Comparison of ENCODE assay signal across 1 cellular context in the genomic region with DNA sequence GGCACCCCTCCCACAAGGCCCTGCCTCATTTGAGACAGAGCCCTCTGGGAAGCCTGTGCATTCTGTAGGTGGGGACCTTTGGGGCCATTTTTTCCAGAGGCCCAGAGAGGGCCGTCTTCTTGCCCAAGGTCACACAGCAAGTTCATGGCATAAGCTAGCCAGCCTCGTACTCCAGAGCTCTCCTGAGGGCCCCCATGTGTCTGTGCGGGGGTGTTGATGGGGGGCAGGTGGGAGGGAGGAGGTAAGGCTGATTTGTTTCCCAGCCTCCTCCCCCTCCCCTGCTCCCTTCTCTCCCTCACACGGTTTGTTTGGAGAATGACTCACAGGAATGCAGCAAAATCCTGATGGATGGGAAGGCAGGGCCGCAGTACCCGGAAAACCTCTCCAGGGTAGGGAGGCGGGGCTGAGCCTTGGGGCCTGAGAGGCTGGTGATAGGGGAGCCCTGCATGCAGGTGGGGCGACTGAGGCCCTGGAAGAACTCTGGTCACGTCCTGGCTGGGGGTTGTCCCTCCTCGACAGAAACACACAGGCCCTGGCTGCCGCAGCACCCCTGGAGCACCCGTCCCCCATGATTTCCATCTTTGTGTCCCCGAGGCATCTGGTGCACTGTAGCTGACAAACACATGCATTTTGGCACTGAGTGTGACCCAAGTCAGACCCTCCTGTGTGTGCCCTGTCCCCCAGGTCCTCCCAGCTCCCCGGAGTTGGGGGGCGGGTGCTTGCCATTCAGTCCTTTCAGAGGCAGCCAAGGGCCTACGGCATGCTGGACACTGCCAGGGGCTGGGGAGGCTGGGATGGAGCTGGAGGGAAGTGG.
TF ChIP-seq lines count a peak whose summit lies in the region.

No MANE protein-coding gene starts in this region.

TF ChIP-seq in HepG2, 621 proteins besides CTCF, POLR2A, EP300 and RAD21 (continued from another document):
- TF ChIP-seq ZBTB25 (CRISPR knock-in tag; IDR thresholded peaks at IDR 0.05) = 0 out of 2 replicates have a peak, but pooled peaks have one; percentile 37
- no peak for TF ChIP-seq ZNF234 (CRISPR knock-in tag; conservative IDR thresholded peaks at IDR 0.05)
- TF ChIP-seq, protein P1, sequence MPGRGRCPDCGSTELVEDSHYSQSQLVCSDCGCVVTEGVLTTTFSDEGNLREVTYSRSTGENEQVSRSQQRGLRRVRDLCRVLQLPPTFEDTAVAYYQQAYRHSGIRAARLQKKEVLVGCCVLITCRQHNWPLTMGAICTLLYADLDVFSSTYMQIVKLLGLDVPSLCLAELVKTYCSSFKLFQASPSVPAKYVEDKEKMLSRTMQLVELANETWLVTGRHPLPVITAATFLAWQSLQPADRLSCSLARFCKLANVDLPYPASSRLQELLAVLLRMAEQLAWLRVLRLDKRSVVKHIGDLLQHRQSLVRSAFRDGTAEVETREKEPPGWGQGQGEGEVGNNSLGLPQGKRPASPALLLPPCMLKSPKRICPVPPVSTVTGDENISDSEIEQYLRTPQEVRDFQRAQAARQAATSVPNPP (CRISPR knock-in tag; IDR thresholded peaks at IDR 0.05) = no peak
- no peak for TF ChIP-seq ZBTB42 (CRISPR knock-in tag; IDR thresholded peaks at IDR 0.05)
- TF ChIP-seq RCOR2 (CRISPR knock-in tag; IDR thresholded peaks at IDR 0.05) = peak; percentile 94
- TF ChIP-seq CREM (IDR thresholded peaks at IDR 0.05) = peak; percentile 35; the same call in 1 of the 2 replicates
- no peak for TF ChIP-seq CREM (CRISPR knock-in tag; IDR thresholded peaks at IDR 0.05)
- TF ChIP-seq WIZ (CRISPR knock-in tag; IDR thresholded peaks at IDR 0.05) = no peak
- TF ChIP-seq ZNF460 (CRISPR knock-in tag; IDR thresholded peaks at IDR 0.05; ENCODE audit: borderline replicate concordance) = no peak
- TF ChIP-seq MAX (IDR thresholded peaks at IDR 0.05) = peak; percentile 35; the same call in 1 of the 2 replicates
- no peak for TF ChIP-seq NAIF1 (CRISPR knock-in tag; IDR thresholded peaks at IDR 0.05; ENCODE audit: borderline replicate concordance)
- peak; percentile 100 for TF ChIP-seq FOSL2 (CRISPR knock-in tag; IDR thresholded peaks at IDR 0.05)
- 0 out of 2 replicates have a peak, but pooled peaks have one; percentile 61 for TF ChIP-seq ZFP36L1 (CRISPR knock-in tag; IDR thresholded peaks at IDR 0.05)
- peak; percentile 92 for TF ChIP-seq JUN (CRISPR knock-in tag; IDR thresholded peaks at IDR 0.05)
- TF ChIP-seq ZSCAN25 (CRISPR knock-in tag; IDR thresholded peaks at IDR 0.05) = peak; percentile 86
- TF ChIP-seq, protein P2, sequence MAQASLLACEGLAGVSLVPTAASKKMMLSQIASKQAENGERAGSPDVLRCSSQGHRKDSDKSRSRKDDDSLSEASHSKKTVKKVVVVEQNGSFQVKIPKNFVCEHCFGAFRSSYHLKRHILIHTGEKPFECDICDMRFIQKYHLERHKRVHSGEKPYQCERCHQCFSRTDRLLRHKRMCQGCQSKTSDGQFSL (CRISPR knock-in tag; IDR thresholded peaks at IDR 0.05) = no peak
- peak; percentile 90 for TF ChIP-seq SAP130 (CRISPR knock-in tag; IDR thresholded peaks at IDR 0.05; ENCODE audit: low read depth)
- TF ChIP-seq ZNF12 (CRISPR knock-in tag; IDR thresholded peaks at IDR 0.05) = peak; percentile 67; the same call in 1 of the 2 replicates
- TF ChIP-seq SMAD1 (CRISPR knock-in tag; IDR thresholded peaks at IDR 0.05; ENCODE audit: borderline replicate concordance, low read depth) = peak; percentile 90
- 0 out of 2 replicates have a peak, but pooled peaks have one; percentile 33 for TF ChIP-seq ZNF510 (CRISPR knock-in tag; IDR thresholded peaks at IDR 0.05; ENCODE audit: low read depth)
- TF ChIP-seq, protein P3, sequence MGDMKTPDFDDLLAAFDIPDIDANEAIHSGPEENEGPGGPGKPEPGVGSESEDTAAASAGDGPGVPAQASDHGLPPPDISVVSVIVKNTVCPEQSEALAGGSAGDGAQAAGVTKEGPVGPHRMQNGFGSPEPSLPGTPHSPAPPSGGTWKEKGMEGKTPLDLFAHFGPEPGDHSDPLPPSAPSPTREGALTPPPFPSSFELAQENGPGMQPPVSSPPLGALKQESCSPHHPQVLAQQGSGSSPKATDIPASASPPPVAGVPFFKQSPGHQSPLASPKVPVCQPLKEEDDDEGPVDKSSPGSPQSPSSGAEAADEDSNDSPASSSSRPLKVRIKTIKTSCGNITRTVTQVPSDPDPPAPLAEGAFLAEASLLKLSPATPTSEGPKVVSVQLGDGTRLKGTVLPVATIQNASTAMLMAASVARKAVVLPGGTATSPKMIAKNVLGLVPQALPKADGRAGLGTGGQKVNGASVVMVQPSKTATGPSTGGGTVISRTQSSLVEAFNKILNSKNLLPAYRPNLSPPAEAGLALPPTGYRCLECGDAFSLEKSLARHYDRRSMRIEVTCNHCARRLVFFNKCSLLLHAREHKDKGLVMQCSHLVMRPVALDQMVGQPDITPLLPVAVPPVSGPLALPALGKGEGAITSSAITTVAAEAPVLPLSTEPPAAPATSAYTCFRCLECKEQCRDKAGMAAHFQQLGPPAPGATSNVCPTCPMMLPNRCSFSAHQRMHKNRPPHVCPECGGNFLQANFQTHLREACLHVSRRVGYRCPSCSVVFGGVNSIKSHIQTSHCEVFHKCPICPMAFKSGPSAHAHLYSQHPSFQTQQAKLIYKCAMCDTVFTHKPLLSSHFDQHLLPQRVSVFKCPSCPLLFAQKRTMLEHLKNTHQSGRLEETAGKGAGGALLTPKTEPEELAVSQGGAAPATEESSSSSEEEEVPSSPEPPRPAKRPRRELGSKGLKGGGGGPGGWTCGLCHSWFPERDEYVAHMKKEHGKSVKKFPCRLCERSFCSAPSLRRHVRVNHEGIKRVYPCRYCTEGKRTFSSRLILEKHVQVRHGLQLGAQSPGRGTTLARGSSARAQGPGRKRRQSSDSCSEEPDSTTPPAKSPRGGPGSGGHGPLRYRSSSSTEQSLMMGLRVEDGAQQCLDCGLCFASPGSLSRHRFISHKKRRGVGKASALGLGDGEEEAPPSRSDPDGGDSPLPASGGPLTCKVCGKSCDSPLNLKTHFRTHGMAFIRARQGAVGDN (CRISPR knock-in tag; IDR thresholded peaks at IDR 0.05) = peak; percentile 90
- peak; percentile 49; the same call in 1 of the 2 replicates for TF ChIP-seq TFAP4 (IDR thresholded peaks at IDR 0.05; ENCODE audit: borderline replicate concordance, low read depth)
- no peak for TF ChIP-seq ZNF709 (CRISPR knock-in tag; IDR thresholded peaks at IDR 0.05)
- no peak for TF ChIP-seq TRIM24 (CRISPR knock-in tag; IDR thresholded peaks at IDR 0.05)
- TF ChIP-seq, protein P4, sequence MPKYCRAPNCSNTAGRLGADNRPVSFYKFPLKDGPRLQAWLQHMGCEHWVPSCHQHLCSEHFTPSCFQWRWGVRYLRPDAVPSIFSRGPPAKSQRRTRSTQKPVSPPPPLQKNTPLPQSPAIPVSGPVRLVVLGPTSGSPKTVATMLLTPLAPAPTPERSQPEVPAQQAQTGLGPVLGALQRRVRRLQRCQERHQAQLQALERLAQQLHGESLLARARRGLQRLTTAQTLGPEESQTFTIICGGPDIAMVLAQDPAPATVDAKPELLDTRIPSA (CRISPR knock-in tag; IDR thresholded peaks at IDR 0.05; ENCODE audit: borderline replicate concordance) = no peak
- TF ChIP-seq, protein P5, sequence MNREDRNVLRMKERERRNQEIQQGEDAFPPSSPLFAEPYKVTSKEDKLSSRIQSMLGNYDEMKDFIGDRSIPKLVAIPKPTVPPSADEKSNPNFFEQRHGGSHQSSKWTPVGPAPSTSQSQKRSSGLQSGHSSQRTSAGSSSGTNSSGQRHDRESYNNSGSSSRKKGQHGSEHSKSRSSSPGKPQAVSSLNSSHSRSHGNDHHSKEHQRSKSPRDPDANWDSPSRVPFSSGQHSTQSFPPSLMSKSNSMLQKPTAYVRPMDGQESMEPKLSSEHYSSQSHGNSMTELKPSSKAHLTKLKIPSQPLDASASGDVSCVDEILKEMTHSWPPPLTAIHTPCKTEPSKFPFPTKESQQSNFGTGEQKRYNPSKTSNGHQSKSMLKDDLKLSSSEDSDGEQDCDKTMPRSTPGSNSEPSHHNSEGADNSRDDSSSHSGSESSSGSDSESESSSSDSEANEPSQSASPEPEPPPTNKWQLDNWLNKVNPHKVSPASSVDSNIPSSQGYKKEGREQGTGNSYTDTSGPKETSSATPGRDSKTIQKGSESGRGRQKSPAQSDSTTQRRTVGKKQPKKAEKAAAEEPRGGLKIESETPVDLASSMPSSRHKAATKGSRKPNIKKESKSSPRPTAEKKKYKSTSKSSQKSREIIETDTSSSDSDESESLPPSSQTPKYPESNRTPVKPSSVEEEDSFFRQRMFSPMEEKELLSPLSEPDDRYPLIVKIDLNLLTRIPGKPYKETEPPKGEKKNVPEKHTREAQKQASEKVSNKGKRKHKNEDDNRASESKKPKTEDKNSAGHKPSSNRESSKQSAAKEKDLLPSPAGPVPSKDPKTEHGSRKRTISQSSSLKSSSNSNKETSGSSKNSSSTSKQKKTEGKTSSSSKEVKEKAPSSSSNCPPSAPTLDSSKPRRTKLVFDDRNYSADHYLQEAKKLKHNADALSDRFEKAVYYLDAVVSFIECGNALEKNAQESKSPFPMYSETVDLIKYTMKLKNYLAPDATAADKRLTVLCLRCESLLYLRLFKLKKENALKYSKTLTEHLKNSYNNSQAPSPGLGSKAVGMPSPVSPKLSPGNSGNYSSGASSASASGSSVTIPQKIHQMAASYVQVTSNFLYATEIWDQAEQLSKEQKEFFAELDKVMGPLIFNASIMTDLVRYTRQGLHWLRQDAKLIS (CRISPR knock-in tag; IDR thresholded peaks at IDR 0.05) = no peak
